ENCODE assay signal across 9 cellular contexts in genomic region chr4:28225005-28225404, GRCh38.
DNase-seq lines count a peak whose midpoint lies in the region; FAIRE-seq and TF ChIP-seq lines count a peak whose summit lies in the region.
"Had no signal": no experiment of that assay in that cellular context is flagged by ENCODE, and none has a peak within 500 bp of the region (broad histone marks: within the 10 kb centered on the region; RNA-seq: fewer than 3 reads in every experiment).

No MANE protein-coding gene starts in this region.

- H3K9me3 ChIP-seq in MM.1S (replicated peaks; ENCODE audit: insufficient read depth, low read length) (no peaks in the 10 kb centered on the region), astrocyte (ENCODE audit: insufficient read depth, low read depth, low read length) (no peaks in the 10 kb centered on the region), keratinocyte (ENCODE audit: control insufficient read depth, low read depth, low read length) (no peaks in the 10 kb centered on the region), sigmoid colon (no peaks in the 10 kb centered on the region)
- H3K9me3 ChIP-seq: ascending aorta had no signal

- no peaks in the 10 kb centered on the region for H3K36me3 ChIP-seq in MM.1S (replicated peaks; ENCODE audit: insufficient read depth, low read length)
- no peaks in the 10 kb centered on the region for H3K36me3 ChIP-seq in astrocyte (ENCODE audit: insufficient read depth, low read length)
- H3K36me3 ChIP-seq in keratinocyte (ENCODE audit: control insufficient read depth in 2 of 2, extremely low read depth in 1 of 2, insufficient read depth in 2 of 2, low read length in 2 of 2), result no peaks in the 10 kb centered on the region
- no peaks in the 10 kb centered on the region for H3K36me3 ChIP-seq in sigmoid colon
- H3K36me3 ChIP-seq: ascending aorta had no signal

- DNase-seq in AG09319 (ENCODE audit: extremely low read depth, low read depth) (peak; percentile 24), MM.1S (peak; percentile 35), astrocyte (ENCODE audit: low read depth) (peak; percentile 9), keratinocyte (ENCODE audit: low read depth, low spot score) (no peak), sigmoid colon (no peak), GM19240 (ENCODE audit: insufficient read length, low spot score) (no peak), GM12892 (ENCODE audit: insufficient read length) (no peak)
- no peak for DNase-seq in NK-92 treated with Interleukin-12 subunit alpha and Interleukin-12 subunit beta, amount 100 ng/mL, for 24 hours (lab: John Stamatoyannopoulos, UW)

- H3K4me1 ChIP-seq in MM.1S (ENCODE audit: low read length) (no peaks in the 10 kb centered on the region), astrocyte (ENCODE audit: insufficient read depth, low read length) (no peaks in the 10 kb centered on the region), keratinocyte (ENCODE audit: control insufficient read depth, extremely low read depth, insufficient read depth, low read length) (peaks cover 10% of the 10 kb centered on the region), sigmoid colon (peaks cover 0 to 22% (median 11%) of the 10 kb centered on the region in 4 donors)
- H3K4me1 ChIP-seq: ascending aorta had no signal

- H3K4me1 Mint-ChIP-seq in astrocyte (ENCODE audit: low read depth, unreplicated experiment), result peaks cover 37% of the 10 kb centered on the region

- WGBS in sigmoid colon, 2 donors, result 37 to 50% methylated on average over 1 of the region's 1 CpG

- TF ChIP-seq POLR2A in sigmoid colon (IDR thresholded peaks at IDR 0.05) (no peak), GM12892 (IDR thresholded peaks at IDR 0.05; ENCODE audit: low read depth, low read length) (no peak)

- H3K9me2 ChIP-seq in MM.1S (replicated peaks; ENCODE audit: insufficient read depth, low read length), result no peaks in the 10 kb centered on the region

- H3K36me3 Mint-ChIP-seq in astrocyte (ENCODE audit: low read depth, unreplicated experiment), result no peaks in the 10 kb centered on the region

- peak; percentile 9 for FAIRE-seq in astrocyte (lab: Jason Lieb, UNC)
- FAIRE-seq in keratinocyte (lab: Jason Lieb, UNC), result peak; percentile 71
- FAIRE-seq in GM12892 (lab: Jason Lieb, UNC), result no peak

- TF ChIP-seq CTCF in AG09319 (IDR thresholded peaks at IDR 0.05; ENCODE audit: low read depth, low read length) (peak; percentile 42), MM.1S (IDR thresholded peaks at IDR 0.05; ENCODE audit: low read length) (peak; percentile 22), astrocyte (IDR thresholded peaks at IDR 0.05; ENCODE audit: insufficient read depth, low read depth, low read length) (peak; percentile 47), keratinocyte (optimal IDR thresholded peaks at IDR 0.05 in 1 of 3, IDR thresholded peaks at IDR 0.05 in 1 of 3, conservative IDR thresholded peaks at IDR 0.05 in 1 of 3; ENCODE audit: extremely low read depth in 1 of 3, insufficient read depth in 2 of 3, low read length in 3 of 3) (peak; percentile 50 to 79 (median 58)), sigmoid colon (IDR thresholded peaks at IDR 0.05) (peak in 1 of 4 experiments; percentile 28)

- H3K27ac ChIP-seq in MM.1S (ENCODE audit: low read length) (no peak overlapping the region), astrocyte (ENCODE audit: low read depth, low read length) (no peak overlapping the region), keratinocyte (ENCODE audit: control insufficient read depth, insufficient read depth, low read length) (no peak overlapping the region), sigmoid colon (no peak overlapping the region)
- H3K27ac ChIP-seq: ascending aorta had no signal

- H3F3A ChIP-seq in MM.1S (ENCODE audit: insufficient read depth, low read length), result no peaks in the 10 kb centered on the region

- H3K9ac ChIP-seq in MM.1S (ENCODE audit: low read length) (no peak overlapping the region), astrocyte (ENCODE audit: low read length) (no peak overlapping the region), keratinocyte (ENCODE audit: control insufficient read depth, extremely low read depth, insufficient read depth, low read length) (no peak overlapping the region)

- H3K9me3 Mint-ChIP-seq in astrocyte (ENCODE audit: unreplicated experiment), result no peaks in the 10 kb centered on the region

- intact Hi-C loops in sigmoid colon (cut with DNase I), result no loop called here

- no peaks in the 10 kb centered on the region for H3K27me3 Mint-ChIP-seq in astrocyte (ENCODE audit: low read depth, unreplicated experiment)

- H4K20me1 ChIP-seq in MM.1S (ENCODE audit: insufficient read depth, low read length), result no peaks in the 10 kb centered on the region
- H4K20me1 ChIP-seq in astrocyte (ENCODE audit: insufficient read depth, low read length), result no peaks in the 10 kb centered on the region
- H4K20me1 ChIP-seq in keratinocyte (ENCODE audit: control insufficient read depth, extremely low read depth, insufficient read depth, low read length), result no peaks in the 10 kb centered on the region

- H3K4me3 ChIP-seq in MM.1S (ENCODE audit: low read length) (no peak overlapping the region), astrocyte (ENCODE audit: insufficient read depth, low read depth, low read length) (no peak overlapping the region), keratinocyte (ENCODE audit: control insufficient read depth in 2 of 3, extremely low read depth in 1 of 3, insufficient read depth in 2 of 3, low read depth in 1 of 3, low read length in 3 of 3) (no peak overlapping the region), sigmoid colon (no peak overlapping the region)
- H3K4me3 ChIP-seq: ascending aorta had no signal

- H3K4me3 Mint-ChIP-seq in astrocyte (ENCODE audit: unreplicated experiment), result no peak overlapping the region

- dilution Hi-C loops in keratinocyte (cut with MboI; ENCODE audit: extremely low pct_ligation_motif_present, low sequenced_read_pairs), result no loop called here

- TF ChIP-seq EP300 in sigmoid colon (IDR thresholded peaks at IDR 0.05), result no peak

- H3K27ac Mint-ChIP-seq in astrocyte (ENCODE audit: unreplicated experiment), result no peak overlapping the region

- H2AFZ ChIP-seq in MM.1S (ENCODE audit: low read length) (no peak overlapping the region), astrocyte (ENCODE audit: low read depth, low read length) (no peak overlapping the region), keratinocyte (ENCODE audit: control insufficient read depth, low read length) (no peak overlapping the region)

- no peak overlapping the region for H3K4me2 ChIP-seq in MM.1S (ENCODE audit: low read depth, low read length)
- no peak overlapping the region for H3K4me2 ChIP-seq in astrocyte (ENCODE audit: low read length)
- no peak overlapping the region for H3K4me2 ChIP-seq in keratinocyte (ENCODE audit: control insufficient read depth, extremely low read depth, insufficient read depth, low read depth, low read length)

- no peaks in the 10 kb centered on the region for H3K27me3 ChIP-seq in MM.1S (replicated peaks; ENCODE audit: insufficient read depth, low read length)
- H3K27me3 ChIP-seq in astrocyte (ENCODE audit: insufficient read depth, low read length), result no peaks in the 10 kb centered on the region
- no peaks in the 10 kb centered on the region for H3K27me3 ChIP-seq in keratinocyte (ENCODE audit: control insufficient read depth, extremely low read depth, insufficient read depth, low read length)
- H3K27me3 ChIP-seq in sigmoid colon, result no peaks in the 10 kb centered on the region
- H3K27me3 ChIP-seq: ascending aorta had no signal

- H3K79me2 ChIP-seq in MM.1S (ENCODE audit: low read length) (no peaks in the 10 kb centered on the region), astrocyte (ENCODE audit: insufficient read depth, low read length) (no peaks in the 10 kb centered on the region), keratinocyte (ENCODE audit: control insufficient read depth, insufficient read depth, low read length) (no peaks in the 10 kb centered on the region)

- H3K9me1 ChIP-seq in keratinocyte (ENCODE audit: control insufficient read depth, extremely low read depth, insufficient read depth, low read length), result no peaks in the 10 kb centered on the region

Comparison
In these comparisons a context has a peak if more than half of its experiments do, and no peak if none do; other contexts are left out.
1. DNase-seq: peak in AG09319 (single experiment), MM.1S (single experiment) and astrocyte (single experiment); none in keratinocyte (single experiment), sigmoid colon (single experiment), GM19240 (single experiment), GM12892 (single experiment) and NK-92 treated with Interleukin-12 subunit alpha and Interleukin-12 subunit beta, amount 100 ng/mL, for 24 hours (single experiment).